ENCODE assay signal across 2 cellular contexts in genomic region chr10:4266387-4267083, GRCh38.
TF ChIP-seq lines count a peak whose summit lies in the region.

No MANE protein-coding gene starts in this region.

TF ChIP-seq in endothelial cell of umbilical vein, 7 proteins besides CTCF, POLR2A, EP300 and RAD21 (continued from another document):
- TF ChIP-seq EZH2 (IDR thresholded peaks at IDR 0.05; ENCODE audit: borderline replicate concordance, low read depth, low read length, severe bottlenecking) (no peak), GATA2 (IDR thresholded peaks at IDR 0.05; ENCODE audit: insufficient read depth, insufficient read length, low read depth, low read length) (no peak), POLR2AphosphoS5 (IDR thresholded peaks at IDR 0.05; ENCODE audit: insufficient read depth, low read depth, low read length) (no peak), MYC (IDR thresholded peaks at IDR 0.05; ENCODE audit: low read depth, low read length) (no peak)

TF ChIP-seq in HepG2, 621 proteins besides CTCF, POLR2A, EP300 and RAD21 (continued from another document):
- TF ChIP-seq MLX (CRISPR knock-in tag; IDR thresholded peaks at IDR 0.05): no peak
- no peak for TF ChIP-seq ATF7-NPFF (CRISPR knock-in tag; IDR thresholded peaks at IDR 0.05; ENCODE audit: low read depth)
- TF ChIP-seq CEBPB (IDR thresholded peaks at IDR 0.05; ENCODE audit: borderline replicate concordance, low read depth, low read length): peak; percentile 38; the same call in 1 of the 2 replicates
- TF ChIP-seq MNT (IDR thresholded peaks at IDR 0.05): peak; percentile 34; the same call in 1 of the 2 replicates
- no peak for TF ChIP-seq THAP9 (CRISPR knock-in tag; IDR thresholded peaks at IDR 0.05; ENCODE audit: borderline replicate concordance)
- no peak for TF ChIP-seq MTERF4 (CRISPR knock-in tag; IDR thresholded peaks at IDR 0.05)
TF ChIP-seq in HepG2: peak in this region for 2.
